7 cellular contexts compared by ENCODE assay signal in the genomic region with DNA sequence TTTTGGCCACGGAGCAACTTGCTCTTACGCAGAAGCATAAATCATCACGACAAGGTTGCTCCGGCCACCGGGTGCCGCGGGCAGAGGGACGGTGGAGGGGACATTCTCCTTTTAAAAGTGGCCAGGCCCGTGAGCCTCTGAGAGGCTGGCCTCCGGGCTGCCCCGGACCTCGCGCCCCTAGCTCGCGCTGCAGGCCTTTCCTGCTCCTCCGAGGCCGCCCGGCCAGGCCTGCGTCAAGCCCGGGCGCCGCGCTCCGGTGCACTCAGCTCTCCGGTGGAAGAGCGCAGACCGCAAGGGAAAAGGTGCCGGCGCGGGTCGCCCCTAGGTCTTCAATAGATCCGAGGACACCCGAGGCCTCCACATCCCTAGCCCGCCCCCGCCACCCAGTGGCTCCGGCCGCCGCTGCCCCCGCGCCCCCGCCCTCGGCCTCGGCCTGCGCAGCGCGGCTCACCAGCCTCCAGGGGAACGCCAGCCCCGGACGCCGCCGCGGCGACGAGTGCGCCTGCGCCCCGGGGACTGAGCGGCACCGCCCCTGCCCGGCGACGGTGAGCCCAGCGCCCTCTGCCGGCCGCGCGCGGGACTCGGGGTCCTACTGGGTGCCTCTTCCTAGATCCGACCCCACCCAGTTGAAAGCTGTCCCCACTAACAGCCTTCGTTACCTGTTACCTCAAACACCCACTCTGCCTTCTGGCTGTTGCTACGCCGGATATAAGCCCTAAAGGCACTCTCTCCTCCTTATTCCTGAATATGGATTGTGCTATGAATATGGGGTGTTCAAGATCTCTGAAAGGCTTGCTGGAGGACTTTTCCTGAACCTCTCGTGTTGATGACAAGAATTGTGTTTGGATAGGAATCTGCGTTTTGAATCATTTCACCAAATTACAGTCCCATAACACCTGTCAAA. TPM values are rescaled to one million over a fixed set of nuclear protein-coding genes. Genes with fewer than 3 reads are reported as not detected.
A peak's percentile ranks its signal among the peaks of the same experiment; 100 is the strongest.
DNase-seq lines count a peak whose midpoint lies in the region; ATAC-seq and TF ChIP-seq lines count a peak whose summit lies in the region.

A gene (minus strand): TSS at position 500 of the 904 bp plus-strand sequence. CDS start 10,671 bp downstream, outside the sequence.

- H3K4me3 ChIP-seq in astrocyte of the spinal cord (ENCODE audit: low read depth, low read length), result peak within 1 kb of the TSS; percentile 51

- DNase-seq in NCI-H187 (lab: John Stamatoyannopoulos, UW) (peak; percentile 39 to 83), T1000 (lab: John Stamatoyannopoulos, UW) (peak; percentile 90), astrocyte of the spinal cord (ENCODE audit: low read depth, low spot score) (peak; percentile 81), hypothalamus (lab: John Stamatoyannopoulos, UW) (peak; percentile 16 to 97 (median 86)), sciatic nerve (ENCODE audit: low spot score) (peak; percentile 95)

- in situ Hi-C loops in astrocyte of the spinal cord (cut with HindIII; ENCODE audit: low sequenced_read_pairs), result no loop called here

- ATAC-seq in GM18502 (IDR thresholded peaks at IDR 0.05; ENCODE audit: poor library complexity, unreplicated experiment), result peak; percentile 89
- ATAC-seq in HG02885 (IDR thresholded peaks at IDR 0.05; ENCODE audit: poor library complexity, unreplicated experiment), result peak; percentile 96
- ATAC-seq in sciatic nerve, result peak; percentile 98

- TF ChIP-seq CTCF in astrocyte of the spinal cord (IDR thresholded peaks at IDR 0.05; ENCODE audit: low read depth, low read length), result peak; percentile 82

- intact Hi-C loops in sciatic nerve (cut with DNase I), result no loop called here

RNA-seq across cellular contexts. Expression of the gene that starts here (rescaled TPM):
- total RNA-seq in sciatic nerve, result 32.5 TPM

Comparison
In these comparisons a context has a peak if more than half of its experiments do, and no peak if none do; other contexts are left out.
1. Peak in every context shown above with its lines: DNase-seq, ATAC-seq and H3K4me3 ChIP-seq.